ENCODE assay signal across 26 cellular contexts in the genomic region with DNA sequence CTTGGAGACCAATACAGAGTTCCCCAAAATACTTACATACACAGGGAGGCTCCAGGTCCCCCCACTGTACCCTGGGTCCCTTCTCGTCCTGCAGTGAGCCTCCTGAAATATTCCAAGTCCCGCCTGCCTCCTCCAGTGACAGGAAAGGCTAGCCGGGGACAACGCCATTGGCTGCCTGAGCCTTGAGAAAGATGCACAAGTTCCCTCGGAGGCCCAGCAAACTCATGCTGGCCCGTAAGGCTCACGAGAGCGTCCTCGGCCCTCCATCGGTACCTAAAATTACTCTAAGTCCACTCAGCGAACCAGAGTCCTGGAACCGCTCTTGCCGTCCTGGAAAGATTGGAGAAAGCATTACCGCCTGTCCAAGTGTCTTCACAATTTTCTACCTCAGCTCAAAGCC.
DNase-seq lines count a peak whose midpoint lies in the region; ATAC-seq, FAIRE-seq and TF ChIP-seq lines count a peak whose summit lies in the region.
"Had no signal": no experiment of that assay in that cellular context is flagged by ENCODE, and none has a peak within 500 bp of the region (broad histone marks: within the 10 kb centered on the region; RNA-seq: fewer than 3 reads in every experiment).

No MANE protein-coding gene starts in this region.

- no peak overlapping the region for H2BK15ac ChIP-seq in H1 (ENCODE audit: low read length)

- no peak for TF ChIP-seq RAD21 in H1 (IDR thresholded peaks at IDR 0.05 in 1 of 2, conservative IDR thresholded peaks at IDR 0.05 in 1 of 2; ENCODE audit: low read depth in 2 of 2, low read length in 2 of 2)
- TF ChIP-seq RAD21 in HepG2 (CRISPR knock-in tag; IDR thresholded peaks at IDR 0.05), result no peak

- H3K27me3 Mint-ChIP-seq in activated naive CD8-positive, alpha-beta T cell treated with anti-CD3 and anti-CD28 coated beads, Interleukin-2, amount 50 U/mL, for 24 hours, result no peaks in the 10 kb centered on the region
- H3K27me3 Mint-ChIP-seq: CD4-positive, alpha-beta memory T cell; CD4-positive, CD25-positive, alpha-beta regulatory T cell; CD8-positive, alpha-beta memory T cell had no signal

- no TSS peak for BruUV-seq in HepG2 (replicated peaks; lab: Mats Ljungman, UMichigan)

- H2BK20ac ChIP-seq in H1 (ENCODE audit: low read length), result no peak overlapping the region

- H3K4ac ChIP-seq in H1 (replicated peaks; ENCODE audit: insufficient read length, low read depth, low read length), result no peak overlapping the region

- H3K4me2 ChIP-seq in H1 (ENCODE audit: insufficient read depth in 1 of 2, low read depth in 2 of 2, low read length in 2 of 2), result no peak overlapping the region
- no peak overlapping the region for H3K4me2 ChIP-seq in HepG2 (ENCODE audit: low read depth, low read length)
- H3K4me2 ChIP-seq: BLaER1 had no signal

- H4K20me1 ChIP-seq in H1 (replicated peaks in 1 of 2; ENCODE audit: control insufficient read depth in 1 of 2, insufficient read depth in 2 of 2, low read length in 2 of 2) (no peaks in the 10 kb centered on the region), HepG2 (ENCODE audit: insufficient read depth, low read length) (no peaks in the 10 kb centered on the region)
- H4K20me1 ChIP-seq: BLaER1 had no signal

- TF ChIP-seq CTCF in H1 (IDR thresholded peaks at IDR 0.05; ENCODE audit: control extremely low read depth in 1 of 3, insufficient read depth in 1 of 3, low read depth in 1 of 3, low read length in 3 of 3), result no peak
- no peak for TF ChIP-seq CTCF in testis (IDR thresholded peaks at IDR 0.05)
- TF ChIP-seq CTCF in HepG2 (CRISPR knock-in tag; IDR thresholded peaks at IDR 0.05), result no peak

- H3K27me3 ChIP-seq in H1 (replicated peaks in 1 of 4; ENCODE audit: control insufficient read depth in 3 of 4, extremely low read depth in 1 of 4, insufficient read depth in 3 of 4, low read length in 3 of 4), result no peaks in the 10 kb centered on the region
- no peaks in the 10 kb centered on the region for H3K27me3 ChIP-seq in testis
- H3K27me3 ChIP-seq in HepG2 (ENCODE audit: control insufficient read depth in 1 of 2, insufficient read depth in 2 of 2, low read length in 2 of 2), result no peaks in the 10 kb centered on the region
- H3K27me3 ChIP-seq: BE2C, BLaER1 had no signal

- TF ChIP-seq EP300 in H1 (IDR thresholded peaks at IDR 0.05; ENCODE audit: borderline replicate concordance in 1 of 2, low read depth in 2 of 2, low read length in 2 of 2) (no peak), HepG2 (IDR thresholded peaks at IDR 0.05; ENCODE audit: low read depth in 2 of 2, low read length in 2 of 2) (no peak), HepG2 (CRISPR knock-in tag; IDR thresholded peaks at IDR 0.05; ENCODE audit: borderline replicate concordance) (no peak)

- no peaks in the 10 kb centered on the region for H3K36me3 Mint-ChIP-seq in activated naive CD8-positive, alpha-beta T cell treated with anti-CD3 and anti-CD28 coated beads, Interleukin-2, amount 50 U/mL, for 24 hours (ENCODE audit: low read depth)
- H3K36me3 Mint-ChIP-seq: CD14-positive monocyte; CD4-positive, alpha-beta memory T cell; CD4-positive, CD25-positive, alpha-beta regulatory T cell; CD8-positive, alpha-beta memory T cell had no signal

- FAIRE-seq in H1 (lab: Jason Lieb, UNC) (no peak), HepG2 (lab: Jason Lieb, UNC) (no peak)
- FAIRE-seq: A204.1, GM12878, GM12892, GM18507 had no signal

- no peak overlapping the region for H3K4me3 Mint-ChIP-seq in activated naive CD8-positive, alpha-beta T cell treated with anti-CD3 and anti-CD28 coated beads, Interleukin-2, amount 50 U/mL, for 24 hours
- H3K4me3 Mint-ChIP-seq: CD14-positive monocyte; CD4-positive, alpha-beta memory T cell; CD4-positive, CD25-positive, alpha-beta regulatory T cell; CD8-positive, alpha-beta memory T cell had no signal

- H3K79me2 ChIP-seq in H1 (ENCODE audit: control insufficient read depth in 1 of 2, insufficient read depth in 2 of 2, low read length in 2 of 2) (no peaks in the 10 kb centered on the region), HepG2 (ENCODE audit: insufficient read depth, low read length) (no peaks in the 10 kb centered on the region)

- no peak overlapping the region for H2BK5ac ChIP-seq in H1 (ENCODE audit: low read depth, low read length)

- no peak overlapping the region for H3K27ac ChIP-seq in H1 (ENCODE audit: low read depth, low read length)
- H3K27ac ChIP-seq in testis, result no peak overlapping the region
- H3K27ac ChIP-seq in HepG2 (ENCODE audit: extremely low read length, insufficient read depth, low read length), result no peak overlapping the region
- H3K27ac ChIP-seq: BLaER1 had no signal

- intact Hi-C loops in testis (cut with DNase I; ENCODE audit: low total_unique reads), result no loop called here
- intact Hi-C loops in HepG2 (cut with micrococcal nuclease; ENCODE audit: unreplicated experiment), result no loop called here

- no peak overlapping the region for H4K91ac ChIP-seq in H1 (replicated peaks; ENCODE audit: insufficient read length, low read length)

- 0 out of 2 replicates have a peak overlapping the region, but pooled peaks have one; percentile 40 for H2AFZ ChIP-seq in H1 (ENCODE audit: low read length)
- H2AFZ ChIP-seq in HepG2 (ENCODE audit: low read length), result no peak overlapping the region

- no peaks in the 10 kb centered on the region for H3K4me1 Mint-ChIP-seq in activated naive CD8-positive, alpha-beta T cell treated with anti-CD3 and anti-CD28 coated beads, Interleukin-2, amount 50 U/mL, for 24 hours
- H3K4me1 Mint-ChIP-seq: CD14-positive monocyte; CD4-positive, alpha-beta memory T cell; CD4-positive, CD25-positive, alpha-beta regulatory T cell; CD8-positive, alpha-beta memory T cell had no signal

- CTCF ChIA-PET in H1 (lab: Charles Lee; ENCODE audit: partially characterized antibody), result no interaction called here
- CTCF ChIA-PET in HepG2 (lab: Yijun Ruan, JAX; ENCODE audit: low intra/inter-chr PET ratio, low total read pairs), result no interaction called here

- H3K4me3 ChIP-seq in H1 (ENCODE audit: extremely low read depth in 1 of 4, insufficient read depth in 2 of 4, low read depth in 3 of 4, low read length in 4 of 4) (no peak overlapping the region), testis (peak overlapping the region; percentile 39 to 48), HepG2 (replicated peaks in 1 of 3; ENCODE audit: insufficient read depth in 1 of 3, low read depth in 2 of 3, low read length in 3 of 3) (no peak overlapping the region)
- H3K4me3 ChIP-seq: BLaER1, GM12878 had no signal

- no peaks in the 10 kb centered on the region for H3K9me3 ChIP-seq in H1 (ENCODE audit: insufficient read depth in 2 of 2, low read depth in 1 of 2, low read length in 1 of 2)
- no peaks in the 10 kb centered on the region for H3K9me3 ChIP-seq in testis
- H3K9me3 ChIP-seq in HepG2 (ENCODE audit: low read length), result peaks cover 84% of the 10 kb centered on the region
- H3K9me3 ChIP-seq: BE2C, BLaER1 had no signal

- POLR2A ChIA-PET in H1 (lab: Charles Lee; ENCODE audit: partially characterized antibody), result no interaction called here
- POLR2A ChIA-PET in HepG2 (lab: Yijun Ruan, JAX), result no interaction called here

- H3K23ac ChIP-seq in H1 (ENCODE audit: insufficient read length), result no peak overlapping the region

- no peaks in the 10 kb centered on the region for H3K23me2 ChIP-seq in H1 (ENCODE audit: low read depth, low read length)

- WGBS in H1 (ENCODE audit: extremely low coverage in 1 of 2, insufficient coverage in 1 of 2, insufficient read length in 1 of 2, insufficient replicate concordance in 2 of 2, low coverage in 1 of 2, low lambda C conversion rate in 2 of 2, missing lambda C conversion rate in 1 of 2), 2 experiments, result 96% methylated on average over 14 of the region's 14 CpGs; no CpG with 5 or more reads in 1 of the 2 experiments
- 58 to 66% methylated on average over 12 to 14 of the region's 14 CpGs for WGBS in testis, 2 donors
- 14% methylated on average over 11 of the region's 14 CpGs for whole genome bisulfite sequencing in HepG2 (ENCODE audit: low lambda C conversion rate)

- H3K36me3 ChIP-seq in H1 (ENCODE audit: control insufficient read depth in 2 of 4, insufficient read depth in 4 of 4, low read length in 3 of 4), result no peaks in the 10 kb centered on the region
- H3K36me3 ChIP-seq in testis (ENCODE audit: low read depth, missing control alignments), result no peaks in the 10 kb centered on the region
- no peaks in the 10 kb centered on the region for H3K36me3 ChIP-seq in HepG2 (replicated peaks in 1 of 2; ENCODE audit: control insufficient read depth in 1 of 2, insufficient read depth in 2 of 2, low read length in 2 of 2)
- H3K36me3 ChIP-seq: BE2C, BLaER1 had no signal

- ATAC-seq in activated naive CD8-positive, alpha-beta T cell treated with anti-CD3 and anti-CD28 coated beads, Interleukin-2, amount 50 U/mL, for 24 hours, result no peak
- no peak for ATAC-seq in HepG2
- ATAC-seq: GM12878 had no signal

- H3K9me3 Mint-ChIP-seq in activated naive CD8-positive, alpha-beta T cell treated with anti-CD3 and anti-CD28 coated beads, Interleukin-2, amount 50 U/mL, for 24 hours, result peaks cover 6% of the 10 kb centered on the region

- H3K79me1 ChIP-seq in H1 (ENCODE audit: low read depth, low read length), result no peaks in the 10 kb centered on the region

- H3K4me1 ChIP-seq in H1 (replicated peaks in 1 of 4; ENCODE audit: control insufficient read depth in 3 of 4, insufficient read depth in 4 of 4, low read length in 3 of 4) (no peaks in the 10 kb centered on the region), testis (no peaks in the 10 kb centered on the region), HepG2 (ENCODE audit: insufficient read depth, low read length) (no peaks in the 10 kb centered on the region)
- H3K4me1 ChIP-seq: BE2C, BLaER1 had no signal

- DNase-seq in H1 (ENCODE audit: low read depth in 1 of 2, low spot score in 2 of 2), result no peak
- peak; percentile 31 for DNase-seq in testis
- no peak for DNase-seq in activated naive CD8-positive, alpha-beta T cell treated with anti-CD3 and anti-CD28 coated beads, Interleukin-2, amount 50 U/mL, for 24 hours
- no peak for DNase-seq in HepG2 (ENCODE audit: low spot score)
- DNase-seq in NCI-H2081 treated with DMSO at 0.1 percent for 48 hours (lab: John Stamatoyannopoulos, UW), result no peak
- DNase-seq: 8988T; ACHN; BE2C; C1 segment of cervical spinal cord; CD4-positive, alpha-beta memory T cell; CD4-positive, CD25-positive, alpha-beta regulatory T cell; CD8-positive, alpha-beta memory T cell; COR-L47; DMS 273 treated with DMSO at 0.1 percent for 48 hours; DMS153; DMS53; DMS79; DND-41; EL; GDM1 had no signal

- H3K27ac Mint-ChIP-seq in activated naive CD8-positive, alpha-beta T cell treated with anti-CD3 and anti-CD28 coated beads, Interleukin-2, amount 50 U/mL, for 24 hours, result no peak overlapping the region
- H3K27ac Mint-ChIP-seq: CD14-positive monocyte; CD4-positive, alpha-beta memory T cell; CD4-positive, CD25-positive, alpha-beta regulatory T cell; CD8-positive, alpha-beta memory T cell had no signal

- TF ChIP-seq POLR2A in H1 (IDR thresholded peaks at IDR 0.05; ENCODE audit: control extremely low read depth in 1 of 2, low read depth in 2 of 2, low read length in 2 of 2), result no peak
- no peak for TF ChIP-seq POLR2A in testis (IDR thresholded peaks at IDR 0.05)
- no peak for TF ChIP-seq POLR2A in HepG2 (IDR thresholded peaks at IDR 0.05; ENCODE audit: insufficient read depth in 1 of 2, low read depth in 2 of 2, low read length in 2 of 2)

- no peak overlapping the region for H4K8ac ChIP-seq in H1 (ENCODE audit: extremely low read depth, insufficient read depth, low read length)

- no peak overlapping the region for H2BK120ac ChIP-seq in H1 (replicated peaks; ENCODE audit: low read depth, low read length)

- H3K9ac ChIP-seq in H1 (replicated peaks in 1 of 4; ENCODE audit: extremely low read depth in 1 of 4, low read depth in 3 of 4, low read length in 3 of 4), result no peak overlapping the region
- H3K9ac ChIP-seq in HepG2 (ENCODE audit: insufficient read depth, low read depth, low read length), result no peak overlapping the region
- H3K9ac ChIP-seq: BLaER1 had no signal

- H4K5ac ChIP-seq in H1 (ENCODE audit: insufficient read length, low read depth, low read length), result no peak overlapping the region

- H2BK12ac ChIP-seq in H1 (ENCODE audit: low read depth, low read length), result no peak overlapping the region

- in situ Hi-C loops in HepG2 (cut with HindIII; ENCODE audit: extremely low pct_ligation_motif_present, low pct_unique_long_range_greater_than_20kb), result no loop called here

- no peak overlapping the region for H3K14ac ChIP-seq in H1 (ENCODE audit: insufficient read length)

- no peak overlapping the region for H2AK5ac ChIP-seq in H1 (ENCODE audit: low read depth, low read length)

- no peak overlapping the region for H3K18ac ChIP-seq in H1 (ENCODE audit: extremely low read depth, low read length)

- no peak overlapping the region for H3K56ac ChIP-seq in H1 (replicated peaks; ENCODE audit: insufficient read length, low read depth, low read length)

Comparison
In these comparisons a context has a peak if more than half of its experiments do, and no peak if none do; other contexts are left out.
1. H3K4me3 ChIP-seq: peak in testis (2 of 2); none in H1 (0 of 4) and HepG2 (0 of 3).